Comparison of ENCODE assay signal across 9 cellular contexts in genomic region chr11:1531961-1532586, GRCh38. TPM values are rescaled to one million over a fixed set of nuclear protein-coding genes. Genes with fewer than 3 reads are reported as not detected.
DNase-seq lines count a peak whose midpoint lies in the region; ATAC-seq and TF ChIP-seq lines count a peak whose summit lies in the region.
"Had no signal": no experiment of that assay in that cellular context is flagged by ENCODE, and none has a peak within 500 bp of the region (broad histone marks: within the 10 kb centered on the region; RNA-seq: fewer than 3 reads in every experiment).

No MANE protein-coding gene starts in this region.

- ATAC-seq in mucosa of descending colon, result peak; percentile 23

- in situ Hi-C loops in transverse colon (cut with MboI; ENCODE audit: low pct_ligation_motif_present in 1 of 4, low pct_unique_long_range_greater_than_20kb in 1 of 4, low sequenced_read_pairs in 3 of 4), result no loop called here

- H3K79me2 ChIP-seq in MM.1S (ENCODE audit: low read length), result peaks cover 87% of the 10 kb centered on the region

- H4K20me1 ChIP-seq in MM.1S (ENCODE audit: insufficient read depth, low read length), result no peaks in the 10 kb centered on the region; the same call in 1 of the 2 replicates

- WGBS in transverse colon (ENCODE audit: low coverage in 1 of 2), 2 donors, result 74% methylated on average over 15 of the region's 19 CpGs; no CpG with 5 or more reads in 1 of the 2 donors

- H3K9me3 ChIP-seq in mucosa of descending colon (no peaks in the 10 kb centered on the region), transverse colon (no peaks in the 10 kb centered on the region), MM.1S (replicated peaks; ENCODE audit: insufficient read depth, low read length) (no peaks in the 10 kb centered on the region)

- no peaks in the 10 kb centered on the region for H3K9me2 ChIP-seq in MM.1S (replicated peaks; ENCODE audit: insufficient read depth, low read length)

- H3K27ac ChIP-seq in epithelial cell of prostate, result peak overlapping the region; percentile 78
- H3K27ac ChIP-seq in transverse colon, result peak overlapping the region in 3 of 4 donors; percentile 42 to 78 (median 63)
- H3K27ac ChIP-seq in MM.1S (ENCODE audit: low read length), result no peak overlapping the region

- TF ChIP-seq POLR2A in transverse colon (IDR thresholded peaks at IDR 0.05), result no peak

- H3F3A ChIP-seq in MM.1S (ENCODE audit: insufficient read depth, low read length), result no peaks in the 10 kb centered on the region

- no peak overlapping the region for H3K9ac ChIP-seq in MM.1S (ENCODE audit: low read length)

- intact Hi-C loops in mucosa of descending colon (cut with DNase I, micrococcal nuclease), result no loop called here
- intact Hi-C loops in transverse colon (cut with DNase I; ENCODE audit: low total_unique reads), result no loop called here

- H3K4me1 ChIP-seq in mucosa of descending colon (ENCODE audit: low read depth) (peaks cover 3% of the 10 kb centered on the region), transverse colon (peaks cover 0 to 48% (median 16%) of the 10 kb centered on the region in 4 donors), MM.1S (ENCODE audit: low read length) (no peaks in the 10 kb centered on the region)

- H2AFZ ChIP-seq in MM.1S (ENCODE audit: low read length), result no peak overlapping the region

- H3K36me3 ChIP-seq in mucosa of descending colon (ENCODE audit: low read depth) (no peaks in the 10 kb centered on the region), transverse colon (peaks cover 0 to 6% (median 0%) of the 10 kb centered on the region in 4 donors), MM.1S (replicated peaks; ENCODE audit: insufficient read depth, low read length) (no peaks in the 10 kb centered on the region)

- no peak overlapping the region for H3K4me3 ChIP-seq in mucosa of descending colon
- no peak overlapping the region for H3K4me3 ChIP-seq in transverse colon
- no peak overlapping the region for H3K4me3 ChIP-seq in MM.1S (ENCODE audit: low read length)

- TF ChIP-seq CTCF in mucosa of descending colon (IDR thresholded peaks at IDR 0.05), result no peak
- TF ChIP-seq CTCF in transverse colon (IDR thresholded peaks at IDR 0.05), result no peak
- no peak for TF ChIP-seq CTCF in MM.1S (IDR thresholded peaks at IDR 0.05; ENCODE audit: low read length)

- no peaks in the 10 kb centered on the region for H3K27me3 ChIP-seq in transverse colon
- H3K27me3 ChIP-seq in MM.1S (replicated peaks; ENCODE audit: insufficient read depth, low read length), result no peaks in the 10 kb centered on the region

- peak; percentile 31 for DNase-seq in NCI-H2171 (lab: John Stamatoyannopoulos, UW)
- peak; percentile 61 for DNase-seq in epithelial cell of prostate (ENCODE audit: low read depth, low spot score)
- DNase-seq in mucosa of descending colon, result no peak
- no peak for DNase-seq in transverse colon
- no peak for DNase-seq in MM.1S
- no peak for DNase-seq in stimulated activated CD8-positive, alpha-beta memory T cell treated with anti-CD3 and anti-CD28 coated beads, Interleukin-4, amount 100 ng/mL, for 48 hours
- no peak for DNase-seq in central memory CD4-positive, alpha-beta T cell
- DNase-seq in HuH-7.5 (ENCODE audit: low spot score), result no peak

- no peak overlapping the region for H3K4me2 ChIP-seq in MM.1S (ENCODE audit: low read depth, low read length)

- TF ChIP-seq EP300 in transverse colon (IDR thresholded peaks at IDR 0.05; ENCODE audit: low read depth), result no peak

RNA-seq across cellular contexts. Expression of gene DUSP8, which starts 40.0 kb away (rescaled TPM):
- total RNA-seq in mucosa of descending colon (10 to 100 TPM; 28.2 to 31.7 (median 28.5) TPM), transverse colon (10 to 100 TPM; 13.3 to 31.8 (median 19.8) TPM)

RNA-seq across cellular contexts. Expression of gene MOB2, which starts 45.5 kb away (rescaled TPM):
- total RNA-seq in mucosa of descending colon (100 to 1,000 TPM in 1 of 3 donors, 10 to 100 TPM in 2; 54.9 to 108 (median 61.5) TPM), transverse colon (10 to 100 TPM; 22.8 to 56.7 (median 42.4) TPM)

RNA-seq across cellular contexts. Expression of gene KRTAP5-1, which starts 53.0 kb away (rescaled TPM):
- total RNA-seq in mucosa of descending colon, result not detected
- not detected for total RNA-seq in transverse colon
- total RNA-seq: endothelial cell of umbilical vein had no signal

Comparison
In these comparisons a context has a peak if more than half of its experiments do, and no peak if none do; other contexts are left out.
1. DNase-seq: peak in NCI-H2171 (single experiment) and epithelial cell of prostate (single experiment); none in mucosa of descending colon (0 of 3), transverse colon (single experiment), MM.1S (single experiment), stimulated activated CD8-positive, alpha-beta memory T cell treated with anti-CD3 and anti-CD28 coated beads, Interleukin-4, amount 100 ng/mL, for 48 hours (single experiment), central memory CD4-positive, alpha-beta T cell (single experiment) and HuH-7.5 (single experiment).